In the genomic region with DNA sequence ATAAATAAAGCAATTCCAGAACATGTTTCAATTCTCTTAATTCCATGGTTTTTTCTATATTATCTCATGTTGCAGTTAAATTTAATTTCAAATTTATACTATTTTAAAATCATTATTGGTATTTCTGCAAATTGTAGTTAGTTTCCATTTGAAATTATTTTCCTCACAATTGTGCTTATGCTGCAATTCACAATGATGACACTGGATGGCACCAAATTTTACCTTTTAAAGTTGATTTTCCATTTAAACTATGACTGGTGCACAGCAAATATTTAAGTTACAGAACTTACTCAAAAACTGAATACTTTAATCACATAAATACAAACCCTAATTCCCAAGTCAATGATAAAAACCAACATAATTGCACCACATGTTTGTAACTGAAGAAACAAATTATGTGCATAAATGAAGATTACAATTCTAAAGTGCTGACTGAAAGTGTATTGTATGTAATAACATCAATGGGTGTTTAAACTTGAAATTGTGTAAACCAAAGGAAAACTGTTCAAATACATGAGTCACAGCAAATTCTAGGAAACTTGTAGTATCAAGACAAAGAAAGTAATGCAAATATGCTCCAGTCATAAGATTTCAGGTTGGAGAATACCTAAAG, we compare ENCODE assay signal across 10 cellular contexts.
DNase-seq lines count a peak whose midpoint lies in the region; ATAC-seq, FAIRE-seq and TF ChIP-seq lines count a peak whose summit lies in the region.
"Had no signal": no experiment of that assay in that cellular context is flagged by ENCODE, and none has a peak within 500 bp of the region (broad histone marks: within the 10 kb centered on the region; RNA-seq: fewer than 3 reads in every experiment).

No MANE protein-coding gene starts in this region.

- H3K4me1 Mint-ChIP-seq in activated CD4-positive, alpha-beta T cell treated with anti-CD3 and anti-CD28 coated beads, Interleukin-2, amount 10 ng/mL, durations not matched to agents 7 days and 5 days, result no peaks in the 10 kb centered on the region

- no peak overlapping the region for H3K27ac ChIP-seq in VCaP
- H3K27ac ChIP-seq: parathyroid adenoma had no signal

- no peaks in the 10 kb centered on the region for H3K9me3 Mint-ChIP-seq in activated CD4-positive, alpha-beta T cell treated with anti-CD3 and anti-CD28 coated beads, Interleukin-2, amount 10 ng/mL, durations not matched to agents 7 days and 5 days
- H3K9me3 Mint-ChIP-seq: T-helper 1 cell treated with Interleukin-12 subunit alpha and Interleukin-12 subunit beta and Interleukin-4 antibody, amounts not matched to agents 30 μg/mL and 1 μg/mL, for 36 hours had no signal

- H3K4me3 Mint-ChIP-seq in activated CD4-positive, alpha-beta T cell treated with anti-CD3 and anti-CD28 coated beads, Interleukin-2, amount 10 ng/mL, durations not matched to agents 7 days and 5 days, result no peak overlapping the region
- H3K4me3 Mint-ChIP-seq: T-helper 1 cell treated with Interleukin-12 subunit alpha and Interleukin-12 subunit beta and Interleukin-4 antibody, amounts not matched to agents 30 μg/mL and 1 μg/mL, for 36 hours had no signal

- no peaks in the 10 kb centered on the region for H3K36me3 Mint-ChIP-seq in activated CD4-positive, alpha-beta T cell treated with anti-CD3 and anti-CD28 coated beads, Interleukin-2, amount 10 ng/mL, durations not matched to agents 7 days and 5 days (ENCODE audit: low read depth)

- H3K27ac Mint-ChIP-seq in activated CD4-positive, alpha-beta T cell treated with anti-CD3 and anti-CD28 coated beads, Interleukin-2, amount 10 ng/mL, durations not matched to agents 7 days and 5 days, result no peak overlapping the region
- H3K27ac Mint-ChIP-seq: T-helper 1 cell treated with Interleukin-12 subunit alpha and Interleukin-12 subunit beta and Interleukin-4 antibody, amounts not matched to agents 30 μg/mL and 1 μg/mL, for 36 hours had no signal

- peak; percentile 86 for TF ChIP-seq CTCF in VCaP (conservative IDR thresholded peaks at IDR 0.05)

- FAIRE-seq in HTR-8/SVneo (lab: Jason Lieb, UNC), result no peak

- CTCF ChIA-PET in activated CD4-positive, alpha-beta T cell treated with anti-CD3 and anti-CD28 coated beads, Interleukin-2, amount 10 ng/mL, durations not matched to agents 7 days and 5 days (lab: Charles Lee), result no interaction called here

- no peaks in the 10 kb centered on the region for H3K27me3 Mint-ChIP-seq in activated CD4-positive, alpha-beta T cell treated with anti-CD3 and anti-CD28 coated beads, Interleukin-2, amount 10 ng/mL, durations not matched to agents 7 days and 5 days

- POLR2A ChIA-PET in activated CD4-positive, alpha-beta T cell treated with anti-CD3 and anti-CD28 coated beads, Interleukin-2, amount 10 ng/mL, durations not matched to agents 7 days and 5 days (lab: Charles Lee), result no interaction called here

- peak; percentile 48 for ATAC-seq in HG03432 (IDR thresholded peaks at IDR 0.05; ENCODE audit: unreplicated experiment)

- DNase-seq in GM03348 (ENCODE audit: low spot score) (peak; percentile 22), kidney glomerular epithelial cell (lab: John Stamatoyannopoulos, UW) (peak; percentile 26), HTR-8/SVneo (ENCODE audit: insufficient read length, low spot score) (no peak), ureter (ENCODE audit: low spot score) (no peak)
- no peak for DNase-seq in activated naive CD4-positive, alpha-beta T cell (lab: John Stamatoyannopoulos, UW)
- no peak for DNase-seq in activated CD4-positive, alpha-beta T cell treated with anti-CD3 and anti-CD28 coated beads, Interleukin-2, amount 10 ng/mL, durations not matched to agents 7 days and 5 days

Comparison
In these comparisons a context has a peak if more than half of its experiments do, and no peak if none do; other contexts are left out.
1. DNase-seq: peak in GM03348 (single experiment) and kidney glomerular epithelial cell (single experiment); none in HTR-8/SVneo (single experiment), ureter (single experiment), activated naive CD4-positive, alpha-beta T cell (0 of 4) and activated CD4-positive, alpha-beta T cell treated with anti-CD3 and anti-CD28 coated beads, Interleukin-2, amount 10 ng/mL, durations not matched to agents 7 days and 5 days (single experiment).